9 cellular contexts compared by ENCODE assay signal in genomic region chr6:39892490-39893129, GRCh38. TPM values are rescaled to one million over a fixed set of nuclear protein-coding genes. Genes with fewer than 3 reads are reported as not detected.
DNase-seq lines count a peak whose midpoint lies in the region; ATAC-seq and TF ChIP-seq lines count a peak whose summit lies in the region.
"Had no signal": no experiment of that assay in that cellular context is flagged by ENCODE, and none has a peak within 500 bp of the region (broad histone marks: within the 10 kb centered on the region; RNA-seq: fewer than 3 reads in every experiment).

No MANE protein-coding gene starts in this region.

- peak; percentile 98 for TF ChIP-seq CTCF in WERI-Rb-1 (IDR thresholded peaks at IDR 0.05; ENCODE audit: low read depth, low read length)
- TF ChIP-seq CTCF in foreskin keratinocyte (conservative IDR thresholded peaks at IDR 0.05), result peak; percentile 63

- in situ Hi-C loops in KBM-7 (cut with MboI; ENCODE audit: low pct_unique_long_range_greater_than_20kb, low sequenced_read_pairs), result no loop called here

- DNase-seq in NCI-H1436 (lab: John Stamatoyannopoulos, UW), result peak; percentile 34
- no peak for DNase-seq in NCI-H1436 treated with DMSO at 0.1 percent for 48 hours (lab: John Stamatoyannopoulos, UW)
- DNase-seq in KBM-7, result peak; percentile 25
- peak; percentile 83 for DNase-seq in WERI-Rb-1
- DNase-seq in foreskin keratinocyte, result peak in 1 of 2 donors; percentile 3
- DNase-seq in occipital lobe (lab: John Stamatoyannopoulos, UW), result peak; percentile 21
- DNase-seq in OCI-M2 (lab: John Stamatoyannopoulos, UW; ENCODE audit: unreplicated experiment), result no peak

- H3K9me3 ChIP-seq in WERI-Rb-1 (ENCODE audit: severe bottlenecking), result no peaks in the 10 kb centered on the region
- H3K9me3 ChIP-seq: BLaER1 treated with 17β-estradiol and CSF1 and Interleukin-3, amounts not matched to agents 10 nM and 100 nM had no signal

- H3K27me3 ChIP-seq in WERI-Rb-1 (ENCODE audit: insufficient read depth, low read depth, severe bottlenecking) (no peaks in the 10 kb centered on the region), foreskin keratinocyte (peaks cover 3% of the 10 kb centered on the region)
- H3K27me3 ChIP-seq: BLaER1 treated with 17β-estradiol and CSF1 and Interleukin-3, amounts not matched to agents 10 nM and 100 nM had no signal

- no peak overlapping the region for H3K4me3 ChIP-seq in WERI-Rb-1 (ENCODE audit: low read depth, low read length)
- H3K4me3 ChIP-seq: BLaER1 treated with 17β-estradiol and CSF1 and Interleukin-3, amounts not matched to agents 10 nM and 100 nM had no signal

- peak; percentile 56 for ATAC-seq in foreskin keratinocyte
- ATAC-seq in GM19324 (IDR thresholded peaks at IDR 0.05; ENCODE audit: low FRiP score, unreplicated experiment), result no peak

- no peaks in the 10 kb centered on the region for H3K36me3 ChIP-seq in WERI-Rb-1
- H3K36me3 ChIP-seq: BLaER1 treated with 17β-estradiol and CSF1 and Interleukin-3, amounts not matched to agents 10 nM and 100 nM had no signal

- no peak overlapping the region for H3K27ac ChIP-seq in WERI-Rb-1
- no peak overlapping the region for H3K27ac ChIP-seq in foreskin keratinocyte
- H3K27ac ChIP-seq: BLaER1 treated with 17β-estradiol and CSF1 and Interleukin-3, amounts not matched to agents 10 nM and 100 nM had no signal

- no peaks in the 10 kb centered on the region for H3K4me1 ChIP-seq in foreskin keratinocyte

RNA-seq across cellular contexts. Expression of gene MOCS1, which starts 41.7 kb away (rescaled TPM):
- 4.0 and 4.6 TPM in 2 replicates for total RNA-seq in foreskin keratinocyte
- polyA plus RNA-seq in foreskin keratinocyte, result 3.2 and 3.8 TPM in 2 replicates
- 4.7 TPM for total RNA-seq in occipital lobe

Comparison
In these comparisons a context has a peak if more than half of its experiments do, and no peak if none do; other contexts are left out.
1. DNase-seq: peak in NCI-H1436 (single experiment), KBM-7 (single experiment), WERI-Rb-1 (single experiment) and occipital lobe (single experiment); none in NCI-H1436 treated with DMSO at 0.1 percent for 48 hours (single experiment) and OCI-M2 (single experiment).